ENCODE assay signal across 1 cellular context in the genomic region with DNA sequence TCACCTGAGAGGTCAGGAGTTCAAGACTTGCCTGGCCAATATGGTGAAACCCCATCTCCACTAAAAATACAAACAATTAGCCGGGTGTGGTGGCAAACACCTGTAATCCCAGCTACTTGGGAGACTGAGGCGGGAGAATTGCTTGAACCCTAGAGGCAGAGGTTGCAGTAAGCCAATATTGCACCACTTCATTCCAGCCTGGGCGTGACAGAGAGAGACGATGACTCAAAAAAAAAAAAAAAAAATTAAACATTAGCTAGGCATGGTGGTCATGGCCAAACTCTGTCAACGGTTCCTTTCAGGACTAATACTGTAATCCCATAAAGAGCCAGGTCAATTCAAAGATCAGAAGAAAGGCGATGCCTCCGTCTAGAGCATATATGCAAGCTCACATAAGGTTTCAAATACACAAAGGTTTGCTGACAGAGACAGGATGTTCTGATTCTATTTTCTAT.
TF ChIP-seq lines count a peak whose summit lies in the region.

No MANE protein-coding gene starts in this region.

TF ChIP-seq in HepG2, 621 proteins besides CTCF, POLR2A, EP300 and RAD21 (continued from another document and continues in another):
- TF ChIP-seq, protein P1, sequence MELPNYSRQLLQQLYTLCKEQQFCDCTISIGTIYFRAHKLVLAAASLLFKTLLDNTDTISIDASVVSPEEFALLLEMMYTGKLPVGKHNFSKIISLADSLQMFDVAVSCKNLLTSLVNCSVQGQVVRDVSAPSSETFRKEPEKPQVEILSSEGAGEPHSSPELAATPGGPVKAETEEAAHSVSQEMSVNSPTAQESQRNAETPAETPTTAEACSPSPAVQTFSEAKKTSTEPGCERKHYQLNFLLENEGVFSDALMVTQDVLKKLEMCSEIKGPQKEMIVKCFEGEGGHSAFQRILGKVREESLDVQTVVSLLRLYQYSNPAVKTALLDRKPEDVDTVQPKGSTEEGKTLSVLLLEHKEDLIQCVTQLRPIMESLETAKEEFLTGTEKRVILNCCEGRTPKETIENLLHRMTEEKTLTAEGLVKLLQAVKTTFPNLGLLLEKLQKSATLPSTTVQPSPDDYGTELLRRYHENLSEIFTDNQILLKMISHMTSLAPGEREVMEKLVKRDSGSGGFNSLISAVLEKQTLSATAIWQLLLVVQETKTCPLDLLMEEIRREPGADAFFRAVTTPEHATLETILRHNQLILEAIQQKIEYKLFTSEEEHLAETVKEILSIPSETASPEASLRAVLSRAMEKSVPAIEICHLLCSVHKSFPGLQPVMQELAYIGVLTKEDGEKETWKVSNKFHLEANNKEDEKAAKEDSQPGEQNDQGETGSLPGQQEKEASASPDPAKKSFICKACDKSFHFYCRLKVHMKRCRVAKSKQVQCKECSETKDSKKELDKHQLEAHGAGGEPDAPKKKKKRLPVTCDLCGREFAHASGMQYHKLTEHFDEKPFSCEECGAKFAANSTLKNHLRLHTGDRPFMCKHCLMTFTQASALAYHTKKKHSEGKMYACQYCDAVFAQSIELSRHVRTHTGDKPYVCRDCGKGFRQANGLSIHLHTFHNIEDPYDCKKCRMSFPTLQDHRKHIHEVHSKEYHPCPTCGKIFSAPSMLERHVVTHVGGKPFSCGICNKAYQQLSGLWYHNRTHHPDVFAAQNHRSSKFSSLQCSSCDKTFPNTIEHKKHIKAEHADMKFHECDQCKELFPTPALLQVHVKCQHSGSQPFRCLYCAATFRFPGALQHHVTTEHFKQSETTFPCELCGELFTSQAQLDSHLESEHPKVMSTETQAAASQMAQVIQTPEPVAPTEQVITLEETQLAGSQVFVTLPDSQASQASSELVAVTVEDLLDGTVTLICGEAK (IDR thresholded peaks at IDR 0.05): no peak
- TF ChIP-seq, protein P1 (CRISPR knock-in tag; IDR thresholded peaks at IDR 0.05): no peak
- TF ChIP-seq ETV6 (CRISPR knock-in tag; conservative IDR thresholded peaks at IDR 0.05) (no peak), IKZF1 (IDR thresholded peaks at IDR 0.05) (no peak), ZNF253 (CRISPR knock-in tag; IDR thresholded peaks at IDR 0.05; ENCODE audit: borderline replicate concordance) (no peak), ZNF589 (CRISPR knock-in tag; conservative IDR thresholded peaks at IDR 0.05) (peak; percentile 55; the same call in 1 of the 2 replicates), ZNF484 (CRISPR knock-in tag; IDR thresholded peaks at IDR 0.05; ENCODE audit: borderline replicate concordance, low read depth) (no peak), POGZ (CRISPR knock-in tag; IDR thresholded peaks at IDR 0.05) (peak; percentile 67; the same call in 1 of the 2 replicates), SRSF4 (IDR thresholded peaks at IDR 0.05; ENCODE audit: low read depth, low read length, poor library complexity, severe bottlenecking) (no peak), ZNF124 (CRISPR knock-in tag; IDR thresholded peaks at IDR 0.05) (no peak), XBP1 (CRISPR knock-in tag; IDR thresholded peaks at IDR 0.05) (no peak), KLF16 (CRISPR knock-in tag; IDR thresholded peaks at IDR 0.05) (peak in 1 of 2 experiments; percentile 71; a peak in 1 of 4 replicates), HNRNPUL1 (IDR thresholded peaks at IDR 0.05; ENCODE audit: low read depth, low read length) (peak; percentile 94), PHB2 (IDR thresholded peaks at IDR 0.05; ENCODE audit: partially characterized antibody) (no peak), SNAI1 (CRISPR knock-in tag; IDR thresholded peaks at IDR 0.05; ENCODE audit: borderline replicate concordance) (peak; percentile 42; the same call in 1 of the 2 replicates), ZFP62 (CRISPR knock-in tag; IDR thresholded peaks at IDR 0.05) (no peak), ZNF441 (CRISPR knock-in tag; IDR thresholded peaks at IDR 0.05; ENCODE audit: borderline replicate concordance) (no peak), WIZ (CRISPR knock-in tag; IDR thresholded peaks at IDR 0.05) (no peak), CEBPB (IDR thresholded peaks at IDR 0.05; ENCODE audit: borderline replicate concordance, low read depth, low read length) (peak; percentile 92), ZNF746 (CRISPR knock-in tag; IDR thresholded peaks at IDR 0.05) (no peak), FOXP1 (IDR thresholded peaks at IDR 0.05) (peak; percentile 34; the same call in 1 of the 2 replicates), FOXP1 (CRISPR knock-in tag; IDR thresholded peaks at IDR 0.05) (peak; percentile 52), NFE2L2 (IDR thresholded peaks at IDR 0.05; ENCODE audit: low read length) (no peak), RCOR2 (CRISPR knock-in tag; IDR thresholded peaks at IDR 0.05) (peak; percentile 82; the same call in 1 of the 2 replicates), PAX8 (CRISPR knock-in tag; IDR thresholded peaks at IDR 0.05; ENCODE audit: borderline replicate concordance) (no peak), ZSCAN21 (CRISPR knock-in tag; IDR thresholded peaks at IDR 0.05; ENCODE audit: borderline replicate concordance) (no peak), KDM1A (CRISPR knock-in tag; IDR thresholded peaks at IDR 0.05) (peak; percentile 66; the same call in 1 of the 2 replicates), CBX2 (IDR thresholded peaks at IDR 0.05; ENCODE audit: low read depth, low read length) (no peak), CBX2 (CRISPR knock-in tag; IDR thresholded peaks at IDR 0.05; ENCODE audit: low read depth) (peak; percentile 12; the same call in 1 of the 2 replicates), ZBTB7B (CRISPR knock-in tag; IDR thresholded peaks at IDR 0.05) (no peak), SCMH1 (CRISPR knock-in tag; IDR thresholded peaks at IDR 0.05; ENCODE audit: borderline replicate concordance) (no peak), ARNT2 (CRISPR knock-in tag; IDR thresholded peaks at IDR 0.05; ENCODE audit: low read depth) (no peak), SAFB2 (CRISPR knock-in tag; IDR thresholded peaks at IDR 0.05; ENCODE audit: borderline replicate concordance, low read depth) (no peak), HMGA1 (CRISPR knock-in tag; conservative IDR thresholded peaks at IDR 0.05) (no peak), ZNF776 (CRISPR knock-in tag; IDR thresholded peaks at IDR 0.05) (0 out of 2 replicates have a peak, but pooled peaks have one; percentile 6), ZNF337 (CRISPR knock-in tag; IDR thresholded peaks at IDR 0.05; ENCODE audit: borderline replicate concordance, low read depth) (no peak), SIN3A (IDR thresholded peaks at IDR 0.05; ENCODE audit: borderline replicate concordance, low read depth, low read length) (no peak), THYN1 (CRISPR knock-in tag; IDR thresholded peaks at IDR 0.05; ENCODE audit: borderline replicate concordance, low read depth) (peak; percentile 93), BCL6 (CRISPR knock-in tag; IDR thresholded peaks at IDR 0.05) (peak; percentile 75), HOXA5 (CRISPR knock-in tag; IDR thresholded peaks at IDR 0.05) (0 out of 2 replicates have a peak, but pooled peaks have one; percentile 45), CHD2 (IDR thresholded peaks at IDR 0.05; ENCODE audit: low read depth, low read length) (no peak), ZNF451 (CRISPR knock-in tag; IDR thresholded peaks at IDR 0.05) (no peak), MBD4 (IDR thresholded peaks at IDR 0.05; ENCODE audit: borderline replicate concordance, low read length) (0 out of 2 replicates have a peak, but pooled peaks have one; percentile 74), NR2C2 (CRISPR knock-in tag; IDR thresholded peaks at IDR 0.05; ENCODE audit: borderline replicate concordance) (0 out of 2 replicates have a peak, but pooled peaks have one; percentile 37), ZNF768 (CRISPR knock-in tag; IDR thresholded peaks at IDR 0.05) (no peak)
- TF ChIP-seq, protein P2, sequence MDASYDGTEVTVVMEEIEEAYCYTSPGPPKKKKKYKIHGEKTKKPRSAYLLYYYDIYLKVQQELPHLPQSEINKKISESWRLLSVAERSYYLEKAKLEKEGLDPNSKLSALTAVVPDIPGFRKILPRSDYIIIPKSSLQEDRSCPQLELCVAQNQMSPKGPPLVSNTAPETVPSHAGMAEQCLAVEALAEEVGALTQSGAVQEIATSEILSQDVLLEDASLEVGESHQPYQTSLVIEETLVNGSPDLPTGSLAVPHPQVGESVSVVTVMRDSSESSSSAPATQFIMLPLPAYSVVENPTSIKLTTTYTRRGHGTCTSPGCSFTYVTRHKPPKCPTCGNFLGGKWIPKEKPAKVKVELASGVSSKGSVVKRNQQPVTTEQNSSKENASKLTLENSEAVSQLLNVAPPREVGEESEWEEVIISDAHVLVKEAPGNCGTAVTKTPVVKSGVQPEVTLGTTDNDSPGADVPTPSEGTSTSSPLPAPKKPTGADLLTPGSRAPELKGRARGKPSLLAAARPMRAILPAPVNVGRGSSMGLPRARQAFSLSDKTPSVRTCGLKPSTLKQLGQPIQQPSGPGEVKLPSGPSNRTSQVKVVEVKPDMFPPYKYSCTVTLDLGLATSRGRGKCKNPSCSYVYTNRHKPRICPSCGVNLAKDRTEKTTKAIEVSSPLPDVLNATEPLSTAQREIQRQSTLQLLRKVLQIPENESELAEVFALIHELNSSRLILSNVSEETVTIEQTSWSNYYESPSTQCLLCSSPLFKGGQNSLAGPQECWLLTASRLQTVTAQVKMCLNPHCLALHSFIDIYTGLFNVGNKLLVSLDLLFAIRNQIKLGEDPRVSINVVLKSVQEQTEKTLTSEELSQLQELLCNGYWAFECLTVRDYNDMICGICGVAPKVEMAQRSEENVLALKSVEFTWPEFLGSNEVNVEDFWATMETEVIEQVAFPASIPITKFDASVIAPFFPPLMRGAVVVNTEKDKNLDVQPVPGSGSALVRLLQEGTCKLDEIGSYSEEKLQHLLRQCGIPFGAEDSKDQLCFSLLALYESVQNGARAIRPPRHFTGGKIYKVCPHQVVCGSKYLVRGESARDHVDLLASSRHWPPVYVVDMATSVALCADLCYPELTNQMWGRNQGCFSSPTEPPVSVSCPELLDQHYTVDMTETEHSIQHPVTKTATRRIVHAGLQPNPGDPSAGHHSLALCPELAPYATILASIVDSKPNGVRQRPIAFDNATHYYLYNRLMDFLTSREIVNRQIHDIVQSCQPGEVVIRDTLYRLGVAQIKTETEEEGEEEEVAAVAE (CRISPR knock-in tag; IDR thresholded peaks at IDR 0.05; ENCODE audit: borderline replicate concordance): no peak
- TF ChIP-seq, protein P3, sequence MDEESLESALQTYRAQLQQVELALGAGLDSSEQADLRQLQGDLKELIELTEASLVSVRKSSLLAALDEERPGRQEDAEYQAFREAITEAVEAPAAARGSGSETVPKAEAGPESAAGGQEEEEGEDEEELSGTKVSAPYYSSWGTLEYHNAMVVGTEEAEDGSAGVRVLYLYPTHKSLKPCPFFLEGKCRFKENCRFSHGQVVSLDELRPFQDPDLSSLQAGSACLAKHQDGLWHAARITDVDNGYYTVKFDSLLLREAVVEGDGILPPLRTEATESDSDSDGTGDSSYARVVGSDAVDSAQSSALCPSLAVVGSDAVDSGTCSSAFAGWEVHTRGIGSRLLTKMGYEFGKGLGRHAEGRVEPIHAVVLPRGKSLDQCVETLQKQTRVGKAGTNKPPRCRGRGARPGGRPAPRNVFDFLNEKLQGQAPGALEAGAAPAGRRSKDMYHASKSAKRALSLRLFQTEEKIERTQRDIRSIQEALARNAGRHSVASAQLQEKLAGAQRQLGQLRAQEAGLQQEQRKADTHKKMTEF (CRISPR knock-in tag; IDR thresholded peaks at IDR 0.05): peak; percentile 82
- TF ChIP-seq, protein P4, sequence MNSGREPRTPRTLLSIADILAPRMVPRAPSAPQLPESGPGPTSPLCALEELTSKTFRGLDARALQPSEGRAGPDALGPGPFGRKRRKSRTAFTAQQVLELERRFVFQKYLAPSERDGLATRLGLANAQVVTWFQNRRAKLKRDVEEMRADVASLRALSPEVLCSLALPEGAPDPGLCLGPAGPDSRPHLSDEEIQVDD (CRISPR knock-in tag; IDR thresholded peaks at IDR 0.05; ENCODE audit: borderline replicate concordance): no peak
- TF ChIP-seq, protein P5, sequence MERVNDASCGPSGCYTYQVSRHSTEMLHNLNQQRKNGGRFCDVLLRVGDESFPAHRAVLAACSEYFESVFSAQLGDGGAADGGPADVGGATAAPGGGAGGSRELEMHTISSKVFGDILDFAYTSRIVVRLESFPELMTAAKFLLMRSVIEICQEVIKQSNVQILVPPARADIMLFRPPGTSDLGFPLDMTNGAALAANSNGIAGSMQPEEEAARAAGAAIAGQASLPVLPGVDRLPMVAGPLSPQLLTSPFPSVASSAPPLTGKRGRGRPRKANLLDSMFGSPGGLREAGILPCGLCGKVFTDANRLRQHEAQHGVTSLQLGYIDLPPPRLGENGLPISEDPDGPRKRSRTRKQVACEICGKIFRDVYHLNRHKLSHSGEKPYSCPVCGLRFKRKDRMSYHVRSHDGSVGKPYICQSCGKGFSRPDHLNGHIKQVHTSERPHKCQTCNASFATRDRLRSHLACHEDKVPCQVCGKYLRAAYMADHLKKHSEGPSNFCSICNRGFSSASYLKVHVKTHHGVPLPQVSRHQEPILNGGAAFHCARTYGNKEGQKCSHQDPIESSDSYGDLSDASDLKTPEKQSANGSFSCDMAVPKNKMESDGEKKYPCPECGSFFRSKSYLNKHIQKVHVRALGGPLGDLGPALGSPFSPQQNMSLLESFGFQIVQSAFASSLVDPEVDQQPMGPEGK (CRISPR knock-in tag; IDR thresholded peaks at IDR 0.05): no peak
